Comparison of ENCODE assay signal across 19 cellular contexts in genomic region chr12:121960541-121960940, GRCh38.
"Had no signal": no experiment of that assay in that cellular context is flagged by ENCODE, and none has a peak within 500 bp of the region (broad histone marks: within the 10 kb centered on the region; RNA-seq: fewer than 3 reads in every experiment).

No MANE protein-coding gene starts in this region.

- H3K27ac ChIP-seq: RWPE1 had no signal

- H3K4me3 Mint-ChIP-seq: T-cell had no signal

- H3K9ac ChIP-seq: SK-N-SH had no signal

- H3K4me2 ChIP-seq: SK-N-SH had no signal

- DNase-seq: KBM-7; MM.1S; NCI-H1092 treated with DMSO at 0.1 percent for 48 hours; NCI-H1436; NCI-H1694; NCI-H187 treated with DMSO at 0.1 percent for 48 hours; NCI-H2081; NCI-H2107; NCI-H2227 treated with DMSO at 0.1 percent for 48 hours; NCI-H524; NCI-H526 treated with DMSO at 0.1 percent for 48 hours; NCI-H748 treated with DMSO at 0.1 percent for 48 hours; NK-92 treated with Interleukin-12 subunit alpha and Interleukin-12 subunit beta, amount 100 ng/mL, for 24 hours; PC-3; SHP77; SK-N-SH; SW 1271; T-cell had no signal

- H3K27ac Mint-ChIP-seq: T-cell had no signal

- H3K9me3 Mint-ChIP-seq: T-cell had no signal

- H3K27me3 Mint-ChIP-seq: T-cell had no signal

- H3K36me3 Mint-ChIP-seq: T-cell had no signal

- H3K4me1 Mint-ChIP-seq: T-cell had no signal

- H3K9me3 ChIP-seq: SK-N-SH had no signal
